8 cellular contexts compared by ENCODE assay signal in the genomic region with DNA sequence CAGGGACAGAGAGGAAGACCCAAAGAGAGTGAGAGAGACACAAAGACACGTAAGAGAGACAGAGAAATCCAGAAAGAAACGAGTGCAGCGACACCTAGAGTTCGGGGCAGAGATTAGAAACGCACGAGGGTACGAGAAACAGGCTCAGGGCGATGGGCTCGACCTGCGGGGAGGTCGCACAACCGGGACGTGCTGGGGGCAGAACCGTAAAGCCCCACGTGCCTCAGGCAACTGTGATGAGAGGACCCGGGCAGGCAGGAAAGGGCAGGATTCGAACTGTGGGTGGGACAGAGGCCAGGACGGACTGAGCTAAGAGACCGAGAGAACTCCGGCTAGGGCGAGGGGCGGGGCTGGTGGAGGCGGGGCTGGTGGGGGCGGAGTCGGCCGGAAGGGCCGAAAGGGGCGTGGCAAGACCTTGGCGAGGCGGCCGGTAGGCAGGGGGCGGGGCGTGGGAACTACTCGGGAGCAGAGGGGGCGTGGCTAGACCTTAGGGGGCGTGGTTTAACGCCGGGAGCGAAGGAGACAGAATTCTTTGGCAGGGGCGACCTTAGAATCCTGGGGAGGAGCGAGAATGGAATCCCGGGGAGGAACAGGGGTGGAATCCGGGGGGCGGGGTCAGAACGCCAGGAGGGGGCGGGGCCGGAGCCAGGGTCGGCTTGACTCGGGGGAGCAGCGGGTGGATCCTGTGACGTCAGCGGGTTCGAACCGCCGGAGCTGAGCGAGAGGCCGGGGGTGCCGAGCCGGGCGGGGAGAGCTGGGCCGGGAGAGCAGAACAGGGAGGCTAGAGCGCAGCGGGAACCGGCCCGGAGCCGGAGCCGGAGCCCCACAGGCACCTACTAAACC. TPM values are rescaled to one million over a fixed set of nuclear protein-coding genes. Genes with fewer than 3 reads are reported as not detected.
DNase-seq lines count a peak whose midpoint lies in the region; ATAC-seq and TF ChIP-seq lines count a peak whose summit lies in the region.

A gene (plus strand): TSS at position 686 of the 843 bp plus-strand sequence. CDS start 229 bp downstream, outside the sequence.

- H3K9me3 Mint-ChIP-seq in nephron, result no peaks in the 10 kb centered on the region

- no peaks in the 10 kb centered on the region for H3K27me3 Mint-ChIP-seq in nephron (ENCODE audit: low read depth)

- no peaks in the 10 kb centered on the region for H3K36me3 Mint-ChIP-seq in nephron (ENCODE audit: low read depth)

- peaks cover 32% of the 10 kb centered on the region for H3K4me1 Mint-ChIP-seq in nephron

- peak; percentile 100 for DNase-seq in GM10248 (ENCODE audit: extremely low spot score)
- DNase-seq in M059J (ENCODE audit: low read depth), result peak; percentile 97
- peak; percentile 90 for DNase-seq in SHP77 treated with DMSO at 0.1 percent for 48 hours (lab: John Stamatoyannopoulos, UW)
- DNase-seq in activated effector memory CD4-positive, alpha-beta T cell treated with anti-CD3 and anti-CD28 coated beads, Interleukin-2, amount 50 U/mL, for 16 hours, result peak; percentile 92
- DNase-seq in fibroblast of the aortic adventitia (ENCODE audit: low read depth), result peak; percentile 99
- peak; percentile 40 to 73 (median 66) for DNase-seq in stimulated activated naive CD4-positive, alpha-beta T cell (lab: John Stamatoyannopoulos, UW)

- H3K27ac Mint-ChIP-seq in nephron, result peak within 1 kb of the TSS; percentile 53 to 99 (median 94)

- peak; percentile 58 for TF ChIP-seq CTCF in GM10248 (IDR thresholded peaks at IDR 0.05; ENCODE audit: control extremely low read depth, extremely low read depth, low read depth, missing control alignments)
- TF ChIP-seq CTCF in fibroblast of the aortic adventitia (IDR thresholded peaks at IDR 0.05; ENCODE audit: insufficient read depth, low read length), result peak; percentile 82
- peak; percentile 61 to 80 (median 65) for TF ChIP-seq CTCF in nephron (IDR thresholded peaks at IDR 0.05; ENCODE audit: unreplicated experiment in 3 of 3)

- peak within 1 kb of the TSS; percentile 91 to 99 (median 99) for H3K4me3 Mint-ChIP-seq in nephron

- ATAC-seq in HG02610 (IDR thresholded peaks at IDR 0.05; ENCODE audit: unreplicated experiment), result no peak

- H3K4me3 ChIP-seq in fibroblast of the aortic adventitia (ENCODE audit: low read depth, low read length), result peak within 1 kb of the TSS; percentile 91

- POLR2A ChIA-PET in GM10248 (lab: Yijun Ruan, JAX), result interaction anchor here (0.6 to 0.7 kb wide), 4 partner anchors 75 to 1624 kb away, joined by 3 to 5 read pairs (median 5); no protein-coding TSS in a partner anchor

- CTCF ChIA-PET in GM10248 (lab: Yijun Ruan, JAX), result interaction anchor here (0.6 to 1.5 kb wide), 20 partner anchors 11 to 275 kb away, joined by 3 to 8 read pairs (median 4); no protein-coding TSS in a partner anchor

RNA-seq across cellular contexts. Expression of the gene that starts here (rescaled TPM):
- 136 and 161 TPM in 2 replicates for total RNA-seq in M059J (2014; rRNA removed; shearing (Covaris generic))
- total RNA-seq in fibroblast of the aortic adventitia (ENCODE audit: low replicate concordance), result 22.1 and 40.3 TPM in 2 replicates
